Comparison of ENCODE assay signal across 9 cellular contexts in genomic region chr4:87529187-87529586, GRCh38. TPM values are rescaled to one million over a fixed set of nuclear protein-coding genes. Genes with fewer than 3 reads are reported as not detected.
A peak's percentile ranks its signal among the peaks of the same experiment; 100 is the strongest.
DNase-seq lines count a peak whose midpoint lies in the region; ATAC-seq and TF ChIP-seq lines count a peak whose summit lies in the region.
"Had no signal": no experiment of that assay in that cellular context is flagged by ENCODE, and none has a peak within 500 bp of the region (broad histone marks: within the 10 kb centered on the region; RNA-seq: fewer than 3 reads in every experiment).

TSS of gene SPARCL1 (minus strand) at chr4:87529376. CDS start at chr4:87499574, 29,802 bp downstream.

- H3K9ac ChIP-seq in adipocyte (ENCODE audit: low read length), result peak within 1 kb of the TSS; percentile 53

- TF ChIP-seq CTCF in fibroblast of mammary gland (conservative IDR thresholded peaks at IDR 0.05; ENCODE audit: control insufficient read depth, insufficient read depth, low read depth, low read length) (no peak), subcutaneous adipose tissue (IDR thresholded peaks at IDR 0.05; ENCODE audit: low read depth) (no peak)

- ATAC-seq in GM18873 (IDR thresholded peaks at IDR 0.05; ENCODE audit: low FRiP score, unreplicated experiment), result no peak
- no peak for ATAC-seq in GM21360 (IDR thresholded peaks at IDR 0.05; ENCODE audit: unreplicated experiment)
- ATAC-seq: activated T-cell treated with anti-CD3 and anti-CD28 coated beads, Interleukin-2, amount 50 U/mL, for 72 hours had no signal

- peaks cover 36% of the 10 kb centered on the region for H3K4me1 ChIP-seq in adipocyte (ENCODE audit: control insufficient read depth, insufficient read depth, low read length)

- H3K36me3 Mint-ChIP-seq in T-helper 2 cell treated with Interferon-gamma antibody and Interleukin-4, amounts not matched to agents 5 μg/mL and 100 μg/mL, for 36 hours (ENCODE audit: low read depth), result no peaks in the 10 kb centered on the region

- H3K27me3 Mint-ChIP-seq in T-helper 2 cell treated with Interferon-gamma antibody and Interleukin-4, amounts not matched to agents 5 μg/mL and 100 μg/mL, for 36 hours (ENCODE audit: low read depth), result peaks cover 16% of the 10 kb centered on the region

- H3K4me3 ChIP-seq in adipocyte (ENCODE audit: low read length) (no peak within 1 kb of the TSS), fibroblast of mammary gland (ENCODE audit: control insufficient read depth, low read depth, low read length) (no peak within 1 kb of the TSS)

- H3K4me1 Mint-ChIP-seq in T-helper 2 cell treated with Interferon-gamma antibody and Interleukin-4, amounts not matched to agents 5 μg/mL and 100 μg/mL, for 36 hours (ENCODE audit: low read depth), result no peaks in the 10 kb centered on the region

- H3K9me3 ChIP-seq in adipocyte (ENCODE audit: control insufficient read depth, low read length), result peaks cover 4% of the 10 kb centered on the region

- no peaks in the 10 kb centered on the region for H3K27me3 ChIP-seq in adipocyte (replicated peaks; ENCODE audit: control insufficient read depth, insufficient read depth, low read length)

- H3K4me3 Mint-ChIP-seq in T-helper 2 cell treated with Interferon-gamma antibody and Interleukin-4, amounts not matched to agents 5 μg/mL and 100 μg/mL, for 36 hours, result no peak within 1 kb of the TSS
- H3K4me3 Mint-ChIP-seq: activated T-cell treated with anti-CD3 and anti-CD28 coated beads, Interleukin-2, amount 50 U/mL, for 72 hours had no signal

- no peak within 1 kb of the TSS for H3K27ac Mint-ChIP-seq in T-helper 2 cell treated with Interferon-gamma antibody and Interleukin-4, amounts not matched to agents 5 μg/mL and 100 μg/mL, for 36 hours
- H3K27ac Mint-ChIP-seq: activated T-cell treated with anti-CD3 and anti-CD28 coated beads, Interleukin-2, amount 50 U/mL, for 72 hours had no signal

- DNase-seq in adipocyte (ENCODE audit: low read depth) (peak; percentile 28), fibroblast of mammary gland (ENCODE audit: low read depth) (peak; percentile 23), midbrain (lab: John Stamatoyannopoulos, UW) (peak; percentile 26), LoVo (ENCODE audit: low spot score) (no peak)
- DNase-seq in T-helper 2 cell treated with Interferon-gamma antibody and Interleukin-4, amounts not matched to agents 5 μg/mL and 100 μg/mL, for 36 hours (ENCODE audit: low spot score), result no peak
- DNase-seq: activated T-cell treated with anti-CD3 and anti-CD28 coated beads, Interleukin-2, amount 50 U/mL, for 72 hours had no signal

- peaks cover 5% of the 10 kb centered on the region for H3K9me3 Mint-ChIP-seq in T-helper 2 cell treated with Interferon-gamma antibody and Interleukin-4, amounts not matched to agents 5 μg/mL and 100 μg/mL, for 36 hours

- H3K36me3 ChIP-seq in adipocyte (ENCODE audit: control insufficient read depth, insufficient read depth, low read length, severe bottlenecking), result no peaks in the 10 kb centered on the region

RNA-seq across cellular contexts. Expression of gene SPARCL1, which starts in this region (rescaled TPM):
- 100 to 1,000 TPM; 270 to 613 (median 543) TPM for total RNA-seq in subcutaneous adipose tissue
- total RNA-seq: activated T-cell treated with anti-CD3 and anti-CD28 coated beads, Interleukin-2, amount 50 U/mL, for 72 hours had no signal

Comparison
In these comparisons a context has a peak if more than half of its experiments do, and no peak if none do; other contexts are left out.
1. DNase-seq: peak in adipocyte (single experiment), fibroblast of mammary gland (single experiment) and midbrain (single experiment); none in T-helper 2 cell treated with Interferon-gamma antibody and Interleukin-4, amounts not matched to agents 5 μg/mL and 100 μg/mL, for 36 hours (single experiment) and LoVo (single experiment).